In genomic region chr15:40069178-40070165, GRCh38 we compare ENCODE assay signal across 1 cellular context.
TF ChIP-seq lines count a peak whose summit lies in the region.

No MANE protein-coding gene starts in this region.

TF ChIP-seq in HepG2, 621 proteins besides CTCF, POLR2A, EP300 and RAD21 (continued from another document and continues in another):
- TF ChIP-seq MEIS1 (CRISPR knock-in tag; IDR thresholded peaks at IDR 0.05; ENCODE audit: borderline replicate concordance) (peak; percentile 63; the same call in 1 of the 2 replicates), NRL (CRISPR knock-in tag; IDR thresholded peaks at IDR 0.05; ENCODE audit: borderline replicate concordance) (0 out of 2 replicates have a peak, but pooled peaks have one; percentile 73), TFDP1 (CRISPR knock-in tag; IDR thresholded peaks at IDR 0.05; ENCODE audit: borderline replicate concordance) (0 out of 2 replicates have a peak, but pooled peaks have one; percentile 32), HMG20A (CRISPR knock-in tag; IDR thresholded peaks at IDR 0.05; ENCODE audit: borderline replicate concordance) (peak; percentile 40; the same call in 1 of the 2 replicates), KDM5B (CRISPR knock-in tag; IDR thresholded peaks at IDR 0.05; ENCODE audit: borderline replicate concordance) (peak; percentile 69; the same call in 1 of the 2 replicates), HBP1 (CRISPR knock-in tag; IDR thresholded peaks at IDR 0.05; ENCODE audit: low read depth) (0 out of 2 replicates have a peak, but pooled peaks have one; percentile 28), KMT2B (CRISPR knock-in tag; IDR thresholded peaks at IDR 0.05) (peak; percentile 28; the same call in 1 of the 2 replicates), SRY (CRISPR knock-in tag; IDR thresholded peaks at IDR 0.05) (0 out of 2 replicates have a peak, but pooled peaks have one; percentile 59), ARID5B (CRISPR knock-in tag; IDR thresholded peaks at IDR 0.05) (peak; percentile 68), FOSL2 (CRISPR knock-in tag; IDR thresholded peaks at IDR 0.05) (peak; percentile 57), ZNF20 (CRISPR knock-in tag; IDR thresholded peaks at IDR 0.05) (no peak), SPEN (CRISPR knock-in tag; IDR thresholded peaks at IDR 0.05; ENCODE audit: low read depth) (peak; percentile 67; the same call in 1 of the 2 replicates), RBFOX2 (IDR thresholded peaks at IDR 0.05; ENCODE audit: low read depth, low read length) (peak; percentile 80), ATF5 (CRISPR knock-in tag; IDR thresholded peaks at IDR 0.05; ENCODE audit: low read depth) (no peak), PHF5A (CRISPR knock-in tag; IDR thresholded peaks at IDR 0.05; ENCODE audit: low read depth, unreplicated experiment) (peak; percentile 46), ZNF687 (CRISPR knock-in tag; IDR thresholded peaks at IDR 0.05) (peak; percentile 91), KDM4B (CRISPR knock-in tag; IDR thresholded peaks at IDR 0.05) (0 out of 2 replicates have a peak, but pooled peaks have one; percentile 26), ZFP37 (CRISPR knock-in tag; IDR thresholded peaks at IDR 0.05; ENCODE audit: borderline replicate concordance) (no peak), SKI (IDR thresholded peaks at IDR 0.05; ENCODE audit: partially characterized antibody) (peak; percentile 64), ZNF644 (CRISPR knock-in tag; IDR thresholded peaks at IDR 0.05; ENCODE audit: low read depth) (0 out of 2 replicates have a peak, but pooled peaks have one; percentile 19), ISL2 (CRISPR knock-in tag; IDR thresholded peaks at IDR 0.05) (0 out of 2 replicates have a peak, but pooled peaks have one; percentile 39), NFIC (IDR thresholded peaks at IDR 0.05; ENCODE audit: low read length) (0 out of 2 replicates have a peak, but pooled peaks have one; percentile 52), YY1 (IDR thresholded peaks at IDR 0.05; ENCODE audit: insufficient read depth, insufficient replicate concordance, low read depth, low read length) (peak; percentile 34), CHD2 (IDR thresholded peaks at IDR 0.05; ENCODE audit: low read depth, low read length) (peak; percentile 92), ZNF782 (CRISPR knock-in tag; IDR thresholded peaks at IDR 0.05; ENCODE audit: borderline replicate concordance) (no peak), NONO (IDR thresholded peaks at IDR 0.05) (no peak), NONO (CRISPR knock-in tag; conservative IDR thresholded peaks at IDR 0.05) (no peak), MLX (CRISPR knock-in tag; IDR thresholded peaks at IDR 0.05) (no peak), ETS1 (CRISPR knock-in tag; IDR thresholded peaks at IDR 0.05) (no peak), POGZ (CRISPR knock-in tag; IDR thresholded peaks at IDR 0.05) (0 out of 2 replicates have a peak, but pooled peaks have one; percentile 18), ZNF138 (CRISPR knock-in tag; IDR thresholded peaks at IDR 0.05; ENCODE audit: low read depth) (no peak), TAF1 (CRISPR knock-in tag; IDR thresholded peaks at IDR 0.05) (peak; percentile 34; the same call in 1 of the 2 replicates), SOX6 (IDR thresholded peaks at IDR 0.05) (no peak), SOX6 (CRISPR knock-in tag; IDR thresholded peaks at IDR 0.05) (peak; percentile 74), HMGXB4 (CRISPR knock-in tag; IDR thresholded peaks at IDR 0.05; ENCODE audit: borderline replicate concordance in 1 of 2, low read depth in 1 of 2) (peak; percentile 60 to 61; a peak in 3 of 4 replicates), ZNF124 (CRISPR knock-in tag; IDR thresholded peaks at IDR 0.05) (0 out of 2 replicates have a peak, but pooled peaks have one; percentile 28), IKZF5 (CRISPR knock-in tag; IDR thresholded peaks at IDR 0.05) (peak; percentile 14; the same call in 1 of the 2 replicates), IRF2 (CRISPR knock-in tag; IDR thresholded peaks at IDR 0.05) (peak; percentile 38; the same call in 1 of the 2 replicates), HDAC2 (CRISPR knock-in tag; IDR thresholded peaks at IDR 0.05) (peak; percentile 52), FOXA3 (CRISPR knock-in tag; IDR thresholded peaks at IDR 0.05) (0 out of 2 replicates have a peak, but pooled peaks have one; percentile 34), SIX4 (CRISPR knock-in tag; IDR thresholded peaks at IDR 0.05) (no peak), SALL2 (CRISPR knock-in tag; IDR thresholded peaks at IDR 0.05) (no peak), TARDBP (CRISPR knock-in tag; IDR thresholded peaks at IDR 0.05) (0 out of 2 replicates have a peak, but pooled peaks have one; percentile 53), HNF1B (CRISPR knock-in tag; IDR thresholded peaks at IDR 0.05) (no peak)
